ENCODE assay signal across 1 cellular context in genomic region chr6:15509335-15509933, GRCh38.
TF ChIP-seq lines count a peak whose summit lies in the region.

No MANE protein-coding gene starts in this region.

TF ChIP-seq in K562, 482 proteins besides CTCF, POLR2A, EP300 and RAD21 (continued from another document):
- no peak for TF ChIP-seq FIP1L1 (IDR thresholded peaks at IDR 0.05; ENCODE audit: low read depth, low read length, poor library complexity, severe bottlenecking)
